13 cellular contexts compared by ENCODE assay signal in genomic region chr6:90160013-90160412, GRCh38.
A peak's percentile ranks its signal among the peaks of the same experiment; 100 is the strongest.
DNase-seq lines count a peak whose midpoint lies in the region; ATAC-seq and TF ChIP-seq lines count a peak whose summit lies in the region.
"Had no signal": no experiment of that assay in that cellular context is flagged by ENCODE, and none has a peak within 500 bp of the region (broad histone marks: within the 10 kb centered on the region; RNA-seq: fewer than 3 reads in every experiment).

No MANE protein-coding gene starts in this region.

- intact Hi-C loops in left ventricle myocardium superior (cut with micrococcal nuclease) (no loop called here), cardiac septum (cut with DNase I) (no loop called here)
- intact Hi-C loops in activated CD8-positive, alpha-beta T cell treated with anti-CD3 and anti-CD28 coated beads for 36 hours (cut with micrococcal nuclease): no loop called here

- H3K27me3 Mint-ChIP-seq in activated CD8-positive, alpha-beta T cell treated with anti-CD3 and anti-CD28 coated beads for 36 hours: no peaks in the 10 kb centered on the region
- no peaks in the 10 kb centered on the region for H3K27me3 Mint-ChIP-seq in memory B cell

- POLR2A ChIA-PET in activated CD8-positive, alpha-beta T cell treated with anti-CD3 and anti-CD28 coated beads for 36 hours (lab: Charles Lee): interaction anchor here (0.6 to 1.7 kb wide), 5 partner anchors 9 to 123 kb away, joined by 3 to 7 read pairs (median 4); no protein-coding TSS in a partner anchor

- peak overlapping the region; percentile 77 for H3K27ac Mint-ChIP-seq in activated CD8-positive, alpha-beta T cell treated with anti-CD3 and anti-CD28 coated beads for 36 hours
- H3K27ac Mint-ChIP-seq in memory B cell: no peak overlapping the region

- no peaks in the 10 kb centered on the region for H3K9me3 Mint-ChIP-seq in activated CD8-positive, alpha-beta T cell treated with anti-CD3 and anti-CD28 coated beads for 36 hours
- H3K9me3 Mint-ChIP-seq in memory B cell: no peaks in the 10 kb centered on the region

- ATAC-seq in left ventricle myocardium superior (peak; percentile 59), memory B cell (ENCODE audit: low read depth) (peak; percentile 41), HG03139 (IDR thresholded peaks at IDR 0.05; ENCODE audit: unreplicated experiment) (no peak), GM21528 (IDR thresholded peaks at IDR 0.05; ENCODE audit: low FRiP score, unreplicated experiment) (no peak), GM21737 (IDR thresholded peaks at IDR 0.05; ENCODE audit: unreplicated experiment) (no peak)
- ATAC-seq in activated CD8-positive, alpha-beta T cell treated with anti-CD3 and anti-CD28 coated beads for 36 hours: peak; percentile 24
- ATAC-seq: HCT116 had no signal

- no peak for DNase-seq in left ventricle myocardium superior
- no peak for DNase-seq in cardiac septum (ENCODE audit: low spot score)
- no peak for DNase-seq in activated CD8-positive, alpha-beta T cell treated with anti-CD3 and anti-CD28 coated beads for 36 hours
- no peak for DNase-seq in memory B cell (ENCODE audit: low spot score in 2 of 2)
- no peak for DNase-seq in SW480 (ENCODE audit: low spot score)
- DNase-seq: esophagus squamous epithelium, NCI-H510A, RPMI8226, T1000 had no signal

- no peak overlapping the region for H3K4me3 Mint-ChIP-seq in activated CD8-positive, alpha-beta T cell treated with anti-CD3 and anti-CD28 coated beads for 36 hours
- H3K4me3 Mint-ChIP-seq in memory B cell: no peak overlapping the region

- H3K36me3 Mint-ChIP-seq in activated CD8-positive, alpha-beta T cell treated with anti-CD3 and anti-CD28 coated beads for 36 hours (ENCODE audit: low read depth): peaks cover 25% of the 10 kb centered on the region
- H3K36me3 Mint-ChIP-seq in memory B cell: peaks cover 11% of the 10 kb centered on the region

- CTCF ChIA-PET in activated CD8-positive, alpha-beta T cell treated with anti-CD3 and anti-CD28 coated beads for 36 hours (lab: Charles Lee): interaction anchor here (0.9 to 1.9 kb wide), 6 partner anchors 10 to 86 kb away, joined by 3 to 7 read pairs (median 4); no protein-coding TSS in a partner anchor

- TF ChIP-seq CTCF in activated CD8-positive, alpha-beta T cell treated with anti-CD3 and anti-CD28 coated beads for 36 hours (IDR thresholded peaks at IDR 0.05): no peak

- peaks cover 74% of the 10 kb centered on the region for H3K4me1 Mint-ChIP-seq in activated CD8-positive, alpha-beta T cell treated with anti-CD3 and anti-CD28 coated beads for 36 hours (ENCODE audit: low read depth)
- peaks cover 33% of the 10 kb centered on the region for H3K4me1 Mint-ChIP-seq in memory B cell

Comparison
In these comparisons a context has a peak if more than half of its experiments do, and no peak if none do; other contexts are left out.
1. ATAC-seq: peak in left ventricle myocardium superior (single experiment), activated CD8-positive, alpha-beta T cell treated with anti-CD3 and anti-CD28 coated beads for 36 hours (single experiment) and memory B cell (single experiment); none in HG03139 (single experiment), GM21528 (single experiment) and GM21737 (single experiment).